ENCODE assay signal across 1 cellular context in genomic region chr18:59897321-59897954, GRCh38.
A peak's percentile ranks its signal among the peaks of the same experiment; 100 is the strongest.
TF ChIP-seq lines count a peak whose summit lies in the region.

No MANE protein-coding gene starts in this region.

TF ChIP-seq in H1, 55 proteins besides CTCF, POLR2A, EP300 and RAD21:
- TF ChIP-seq, protein P1, sequence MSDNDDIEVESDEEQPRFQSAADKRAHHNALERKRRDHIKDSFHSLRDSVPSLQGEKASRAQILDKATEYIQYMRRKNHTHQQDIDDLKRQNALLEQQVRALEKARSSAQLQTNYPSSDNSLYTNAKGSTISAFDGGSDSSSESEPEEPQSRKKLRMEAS (IDR thresholded peaks at IDR 0.05), result no peak
- TF ChIP-seq SP1 (IDR thresholded peaks at IDR 0.05; ENCODE audit: low read depth, low read length) (no peak), JUN (IDR thresholded peaks at IDR 0.05; ENCODE audit: low read depth, low read length) (no peak), KDM1A (IDR thresholded peaks at IDR 0.05; ENCODE audit: borderline replicate concordance, low read length) (no peak), SP2 (IDR thresholded peaks at IDR 0.05; ENCODE audit: low read length) (no peak), ASH2L (IDR thresholded peaks at IDR 0.05; ENCODE audit: low read length) (peak; percentile 47), TCF12 (IDR thresholded peaks at IDR 0.05; ENCODE audit: low read depth, low read length) (no peak), SIN3A (conservative IDR thresholded peaks at IDR 0.05 in 1 of 2, IDR thresholded peaks at IDR 0.05 in 1 of 2; ENCODE audit: low read depth in 1 of 2, low read length in 2 of 2) (0 out of 4 replicates have a peak, but pooled peaks of 1 of the 2 experiments have one; percentile 35), PHF8 (conservative IDR thresholded peaks at IDR 0.05; ENCODE audit: low read depth, low read length) (no peak), RBBP5 (IDR thresholded peaks at IDR 0.05; ENCODE audit: borderline replicate concordance, low read depth, low read length) (no peak), CTBP2 (IDR thresholded peaks at IDR 0.05; ENCODE audit: borderline replicate concordance, insufficient read depth, insufficient read length, low read length) (no peak), SP4 (IDR thresholded peaks at IDR 0.05; ENCODE audit: low read length) (no peak), EZH2 (IDR thresholded peaks at IDR 0.05; ENCODE audit: low read depth, low read length, severe bottlenecking) (no peak), CBX8 (IDR thresholded peaks at IDR 0.05; ENCODE audit: borderline replicate concordance, low read depth, low read length) (no peak), BRCA1 (IDR thresholded peaks at IDR 0.05; ENCODE audit: low read depth, low read length) (no peak), SAP30 (IDR thresholded peaks at IDR 0.05; ENCODE audit: insufficient read depth, insufficient replicate concordance, low read length) (no peak), CREB1 (IDR thresholded peaks at IDR 0.05) (no peak), HDAC6 (IDR thresholded peaks at IDR 0.05; ENCODE audit: low read depth, low read length) (no peak), ATF2 (IDR thresholded peaks at IDR 0.05; ENCODE audit: low read length) (peak; percentile 61; the same call in 1 of the 2 replicates), CHD2 (IDR thresholded peaks at IDR 0.05; ENCODE audit: low read length) (no peak), KDM4A (IDR thresholded peaks at IDR 0.05; ENCODE audit: low read depth, low read length, severe bottlenecking) (no peak), NANOG (IDR thresholded peaks at IDR 0.05; ENCODE audit: insufficient read depth, low read depth, low read length, poor library complexity, severe bottlenecking) (no peak), TAF7 (optimal IDR thresholded peaks at IDR 0.05; ENCODE audit: borderline replicate concordance, low read depth, low read length) (no peak), FOSL1 (IDR thresholded peaks at IDR 0.05; ENCODE audit: insufficient read depth, low read depth, low read length) (no peak), KDM5A (IDR thresholded peaks at IDR 0.05; ENCODE audit: low read length) (no peak), GABPA (IDR thresholded peaks at IDR 0.05; ENCODE audit: borderline replicate concordance, insufficient read depth, low read length) (no peak), RXRA (IDR thresholded peaks at IDR 0.05; ENCODE audit: insufficient read depth, low read depth, low read length) (no peak), NRF1 (IDR thresholded peaks at IDR 0.05; ENCODE audit: low read depth, low read length) (no peak), YY1 (IDR thresholded peaks at IDR 0.05; ENCODE audit: low read depth, low read length) (no peak), MAFK (IDR thresholded peaks at IDR 0.05; ENCODE audit: low read depth, low read length) (no peak), POU5F1 (IDR thresholded peaks at IDR 0.05; ENCODE audit: low read depth, low read length) (no peak), SRF (IDR thresholded peaks at IDR 0.05; ENCODE audit: low read depth, low read length) (no peak), CEBPB (IDR thresholded peaks at IDR 0.05; ENCODE audit: low read depth, low read length) (peak; percentile 69), RFX5 (IDR thresholded peaks at IDR 0.05; ENCODE audit: borderline replicate concordance, low read depth, low read length) (no peak), TAF1 (IDR thresholded peaks at IDR 0.05; ENCODE audit: low read depth, low read length) (peak; percentile 41; the same call in 1 of the 2 replicates), CHD7 (IDR thresholded peaks at IDR 0.05; ENCODE audit: insufficient replicate concordance, low read length) (peak; percentile 83), BACH1 (IDR thresholded peaks at IDR 0.05; ENCODE audit: low read length) (no peak), ZNF274 (IDR thresholded peaks at IDR 0.05; ENCODE audit: borderline replicate concordance, extremely low read depth, low read length) (no peak), GTF2F1 (IDR thresholded peaks at IDR 0.05; ENCODE audit: borderline replicate concordance, low read depth, low read length) (no peak), ATF3 (IDR thresholded peaks at IDR 0.05; ENCODE audit: insufficient read depth, low read depth, low read length) (no peak), SIRT6 (IDR thresholded peaks at IDR 0.05; ENCODE audit: low read length) (no peak), EGR1 (IDR thresholded peaks at IDR 0.05; ENCODE audit: borderline replicate concordance, low read depth, low read length) (no peak), HDAC2 (IDR thresholded peaks at IDR 0.05; ENCODE audit: borderline replicate concordance in 1 of 2, low read depth in 2 of 2, low read length in 2 of 2) (no peak), POLR2AphosphoS5 (IDR thresholded peaks at IDR 0.05; ENCODE audit: low read depth, low read length) (0 out of 2 replicates have a peak, but pooled peaks have one; percentile 15), TBP (IDR thresholded peaks at IDR 0.05; ENCODE audit: low read depth, low read length) (peak; percentile 32; the same call in 1 of the 2 replicates), SUZ12 (IDR thresholded peaks at IDR 0.05; ENCODE audit: low read length) (no peak), TEAD4 (IDR thresholded peaks at IDR 0.05; ENCODE audit: low read depth, low read length) (0 out of 2 replicates have a peak, but pooled peaks have one; percentile 18), CBX5 (IDR thresholded peaks at IDR 0.05; ENCODE audit: low read depth, low read length) (no peak)
- TF ChIP-seq, protein P2, sequence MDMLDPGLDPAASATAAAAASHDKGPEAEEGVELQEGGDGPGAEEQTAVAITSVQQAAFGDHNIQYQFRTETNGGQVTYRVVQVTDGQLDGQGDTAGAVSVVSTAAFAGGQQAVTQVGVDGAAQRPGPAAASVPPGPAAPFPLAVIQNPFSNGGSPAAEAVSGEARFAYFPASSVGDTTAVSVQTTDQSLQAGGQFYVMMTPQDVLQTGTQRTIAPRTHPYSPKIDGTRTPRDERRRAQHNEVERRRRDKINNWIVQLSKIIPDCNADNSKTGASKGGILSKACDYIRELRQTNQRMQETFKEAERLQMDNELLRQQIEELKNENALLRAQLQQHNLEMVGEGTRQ (IDR thresholded peaks at IDR 0.05; ENCODE audit: low read length), result peak; percentile 78
- TF ChIP-seq, protein P3, sequence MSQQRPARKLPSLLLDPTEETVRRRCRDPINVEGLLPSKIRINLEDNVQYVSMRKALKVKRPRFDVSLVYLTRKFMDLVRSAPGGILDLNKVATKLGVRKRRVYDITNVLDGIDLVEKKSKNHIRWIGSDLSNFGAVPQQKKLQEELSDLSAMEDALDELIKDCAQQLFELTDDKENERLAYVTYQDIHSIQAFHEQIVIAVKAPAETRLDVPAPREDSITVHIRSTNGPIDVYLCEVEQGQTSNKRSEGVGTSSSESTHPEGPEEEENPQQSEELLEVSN (IDR thresholded peaks at IDR 0.05), result no peak
TF ChIP-seq in H1: peak in this region for 10.
